Comparison of ENCODE assay signal across 1 cellular context in genomic region chr18:23212161-23212560, GRCh38.
TF ChIP-seq lines count a peak whose summit lies in the region.

No MANE protein-coding gene starts in this region.

TF ChIP-seq in IMR-90, 13 proteins besides CTCF, POLR2A, EP300 and RAD21 (continued from another document):
- TF ChIP-seq SMC3 (IDR thresholded peaks at IDR 0.05; ENCODE audit: low read depth, low read length) (no peak), FOS (IDR thresholded peaks at IDR 0.05; ENCODE audit: low read depth, low read length) (no peak), MAFK (IDR thresholded peaks at IDR 0.05; ENCODE audit: low read depth, low read length) (no peak)
